Comparison of ENCODE assay signal across 8 cellular contexts in genomic region chr1:154626456-154627246, GRCh38. TPM values are rescaled to one million over a fixed set of nuclear protein-coding genes. Genes with fewer than 3 reads are reported as not detected.
A peak's percentile ranks its signal among the peaks of the same experiment; 100 is the strongest.
DNase-seq lines count a peak whose midpoint lies in the region; ATAC-seq and TF ChIP-seq lines count a peak whose summit lies in the region.

No MANE protein-coding gene starts in this region.

- H3K27me3 ChIP-seq in adrenal gland = no peaks in the 10 kb centered on the region

- peaks cover 11% of the 10 kb centered on the region for H3K9me3 Mint-ChIP-seq in activated naive CD4-positive, alpha-beta T cell treated with anti-CD3 and anti-CD28 coated beads for 36 hours
- H3K9me3 Mint-ChIP-seq in stimulated activated naive CD8-positive, alpha-beta T cell treated with anti-CD3 and anti-CD28 coated beads, Interleukin-15, amount 100 ng/mL, for 72 hours = peaks cover 14 to 15% of the 10 kb centered on the region in 2 donors

- TF ChIP-seq POLR2A in adrenal gland (IDR thresholded peaks at IDR 0.05) = no peak

- peak overlapping the region in 3 of 4 donors; percentile 19 to 90 (median 69) for H3K4me3 ChIP-seq in adrenal gland
- peak overlapping the region; percentile 93 for H3K4me3 ChIP-seq in iPS-18c (ENCODE audit: insufficient read depth, low read depth, low read length)

- peak overlapping the region; percentile 98 for H3K4me3 Mint-ChIP-seq in activated naive CD4-positive, alpha-beta T cell treated with anti-CD3 and anti-CD28 coated beads for 36 hours
- H3K4me3 Mint-ChIP-seq in stimulated activated naive CD8-positive, alpha-beta T cell treated with anti-CD3 and anti-CD28 coated beads, Interleukin-15, amount 100 ng/mL, for 72 hours = peak overlapping the region; percentile 96 to 100

- H3K36me3 ChIP-seq in KOPT-K1 (ENCODE audit: insufficient read depth, low read length) = peaks cover 25% of the 10 kb centered on the region
- no peaks in the 10 kb centered on the region for H3K36me3 ChIP-seq in adrenal gland (replicated peaks in 1 of 2)

- H3K27ac Mint-ChIP-seq in activated naive CD4-positive, alpha-beta T cell treated with anti-CD3 and anti-CD28 coated beads for 36 hours = peak overlapping the region; percentile 99
- H3K27ac Mint-ChIP-seq in stimulated activated naive CD8-positive, alpha-beta T cell treated with anti-CD3 and anti-CD28 coated beads, Interleukin-15, amount 100 ng/mL, for 72 hours = peak overlapping the region; percentile 99 to 100

- peaks cover 5% of the 10 kb centered on the region for H3K9me3 ChIP-seq in KOPT-K1 (ENCODE audit: insufficient read depth, low read length, poor library complexity, severe bottlenecking)
- H3K9me3 ChIP-seq in adrenal gland (replicated peaks in 1 of 3) = no peaks in the 10 kb centered on the region
- H3K9me3 ChIP-seq in iPS-18c (ENCODE audit: control insufficient read depth, insufficient read depth, low read length) = peaks cover 2% of the 10 kb centered on the region

- peak overlapping the region; percentile 71 for H3K27ac ChIP-seq in KOPT-K1 (ENCODE audit: low read depth, low read length, poor library complexity, severe bottlenecking)
- H3K27ac ChIP-seq in adrenal gland = peak overlapping the region; percentile 82 to 97 (median 93)

- no peak for DNase-seq in activated naive CD4-positive, alpha-beta T cell treated with anti-CD3 and anti-CD28 coated beads for 36 hours
- no peak for DNase-seq in activated naive CD4-positive, alpha-beta T cell (lab: John Stamatoyannopoulos, UW)
- DNase-seq in adrenal gland (no peak), T1000 (lab: John Stamatoyannopoulos, UW) (no peak), SHP77 (lab: John Stamatoyannopoulos, UW) (no peak)
- DNase-seq in stimulated activated naive CD8-positive, alpha-beta T cell treated with anti-CD3 and anti-CD28 coated beads, Interleukin-15, amount 100 ng/mL, for 72 hours = no peak

- intact Hi-C loops in activated naive CD4-positive, alpha-beta T cell treated with anti-CD3 and anti-CD28 coated beads for 36 hours (cut with micrococcal nuclease) = loop anchor here (1.0 kb wide), 2 partner anchors 17 to 67 kb away; no protein-coding TSS in a partner anchor
- intact Hi-C loops in adrenal gland (cut with DNase I) = no loop called here

- peaks cover 6 to 10% of the 10 kb centered on the region in 2 donors for H3K4me1 ChIP-seq in adrenal gland (replicated peaks in 1 of 2)

- no peak for TF ChIP-seq CTCF in adrenal gland (IDR thresholded peaks at IDR 0.05)

- peak; percentile 70 for ATAC-seq in stimulated activated naive CD8-positive, alpha-beta T cell treated with anti-CD3 and anti-CD28 coated beads, Interleukin-15, amount 100 ng/mL, for 72 hours

- WGBS in adrenal gland, 4 donors = 18 to 37% (median 27%) methylated on average over 9 of the region's 9 CpGs

- H3K27me3 Mint-ChIP-seq in activated naive CD4-positive, alpha-beta T cell treated with anti-CD3 and anti-CD28 coated beads for 36 hours (ENCODE audit: low read depth) = no peaks in the 10 kb centered on the region
- no peaks in the 10 kb centered on the region for H3K27me3 Mint-ChIP-seq in stimulated activated naive CD8-positive, alpha-beta T cell treated with anti-CD3 and anti-CD28 coated beads, Interleukin-15, amount 100 ng/mL, for 72 hours

- CTCF ChIA-PET in activated naive CD4-positive, alpha-beta T cell treated with anti-CD3 and anti-CD28 coated beads for 36 hours (lab: Charles Lee) = interaction anchor here (0.5 to 2.3 kb wide), 3 partner anchors 16 to 644 kb away, joined by 3 to 10 read pairs (median 4); no protein-coding TSS in a partner anchor

- peaks cover 50% of the 10 kb centered on the region for H3K4me1 Mint-ChIP-seq in activated naive CD4-positive, alpha-beta T cell treated with anti-CD3 and anti-CD28 coated beads for 36 hours (ENCODE audit: low read depth)
- H3K4me1 Mint-ChIP-seq in stimulated activated naive CD8-positive, alpha-beta T cell treated with anti-CD3 and anti-CD28 coated beads, Interleukin-15, amount 100 ng/mL, for 72 hours = peaks cover 59% of the 10 kb centered on the region

- H3K36me3 Mint-ChIP-seq in activated naive CD4-positive, alpha-beta T cell treated with anti-CD3 and anti-CD28 coated beads for 36 hours (ENCODE audit: low read depth) = peaks cover 5% of the 10 kb centered on the region

RNA-seq across cellular contexts. Expression of gene ADAR, which starts 18.7 kb away (rescaled TPM):
- total RNA-seq in activated naive CD4-positive, alpha-beta T cell treated with anti-CD3 and anti-CD28 coated beads for 36 hours = 100 to 1,000 TPM; 301 to 313 TPM
- total RNA-seq in adrenal gland = 100 to 1,000 TPM; 100 to 160 (median 127) TPM
- 100 to 1,000 TPM in 1 of 3 donors, 10 to 100 TPM in 2; 18.5 to 123 (median 30.0) TPM for polyA plus RNA-seq in adrenal gland

RNA-seq across cellular contexts. Expression of gene CHRNB2, which starts 59.1 kb away (rescaled TPM):
- not detected for total RNA-seq in activated naive CD4-positive, alpha-beta T cell treated with anti-CD3 and anti-CD28 coated beads for 36 hours
- total RNA-seq in adrenal gland = 1 to 10 TPM in 3 of 8 donors, under 1 TPM in 5; 0.06 to 2.2 (median 0.51) TPM
- 1 to 10 TPM in 2 of 3 donors, under 1 TPM in 1; 0.37 to 1.9 (median 1.6) TPM for polyA plus RNA-seq in adrenal gland
